Comparison of ENCODE assay signal across 23 cellular contexts in the genomic region with DNA sequence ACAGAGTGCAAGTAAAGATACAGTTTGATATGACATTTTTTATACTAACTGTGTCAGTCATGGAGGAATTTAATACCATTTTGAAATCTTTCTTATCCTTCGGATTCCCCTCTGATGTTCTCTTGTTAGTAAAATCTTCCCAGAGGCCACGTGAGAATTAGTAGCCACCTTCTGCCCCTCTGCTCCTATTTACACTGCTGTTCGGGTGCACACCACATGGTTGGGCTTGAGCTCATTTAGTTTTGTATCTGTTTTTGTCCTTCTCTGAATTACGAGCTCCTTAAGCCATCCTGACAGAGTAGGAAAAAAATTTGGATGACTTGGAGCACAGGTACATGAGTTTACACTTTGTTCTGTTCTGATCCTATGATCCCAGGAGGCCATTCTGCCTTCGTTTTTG.
DNase-seq lines count a peak whose midpoint lies in the region; ATAC-seq, FAIRE-seq and TF ChIP-seq lines count a peak whose summit lies in the region.
"Had no signal": no experiment of that assay in that cellular context is flagged by ENCODE, and none has a peak within 500 bp of the region (broad histone marks: within the 10 kb centered on the region; RNA-seq: fewer than 3 reads in every experiment).

No MANE protein-coding gene starts in this region.

- peak overlapping the region in 1 of 3 experiments; percentile 10; a peak in 1 of 7 replicates for H3K27ac Mint-ChIP-seq in H9

- H3K23ac ChIP-seq in H9 (ENCODE audit: insufficient read length, low read depth, low read length) = no peak overlapping the region
- no peak overlapping the region for H3K23ac ChIP-seq in H1 (ENCODE audit: insufficient read length)

- no peak overlapping the region for H2BK15ac ChIP-seq in H9 (ENCODE audit: low read depth, low read length)
- peak overlapping the region; percentile 33; the same call in 1 of the 2 replicates for H2BK15ac ChIP-seq in H1 (ENCODE audit: low read length)

- H3K36me3 ChIP-seq in RWPE2 (ENCODE audit: low read depth) (no peaks in the 10 kb centered on the region), H1 (ENCODE audit: control insufficient read depth in 2 of 4, insufficient read depth in 4 of 4, low read length in 3 of 4) (no peaks in the 10 kb centered on the region), kidney (ENCODE audit: control insufficient read depth in 1 of 2, insufficient read depth in 2 of 2, low read length in 2 of 2) (no peaks in the 10 kb centered on the region)
- H3K36me3 ChIP-seq: BE2C, HAP-1 had no signal

- FAIRE-seq in H1 (lab: Jason Lieb, UNC) = no peak
- FAIRE-seq in kidney (lab: Jason Lieb, UNC) = no peak
- FAIRE-seq: A204.1, G401.6, GM18507 had no signal

- no peak overlapping the region for H2BK5ac ChIP-seq in H9 (ENCODE audit: insufficient read length, low read length)
- H2BK5ac ChIP-seq in H1 (ENCODE audit: low read depth, low read length) = no peak overlapping the region

- H3K27ac ChIP-seq in H9 (ENCODE audit: insufficient read length, low read depth, low read length) (no peak overlapping the region), RWPE2 (ENCODE audit: poor library complexity, severe bottlenecking) (no peak overlapping the region), H1 (ENCODE audit: low read depth, low read length) (no peak overlapping the region), kidney (ENCODE audit: low read depth in 2 of 2, low read length in 2 of 2) (no peak overlapping the region)

- no peaks in the 10 kb centered on the region for H4K20me1 ChIP-seq in H9 (ENCODE audit: control insufficient read depth, insufficient read depth, insufficient read length)
- H4K20me1 ChIP-seq in H1 (replicated peaks in 1 of 2; ENCODE audit: control insufficient read depth in 1 of 2, insufficient read depth in 2 of 2, low read length in 2 of 2) = no peaks in the 10 kb centered on the region

- TF ChIP-seq CTCF in H9 (conservative IDR thresholded peaks at IDR 0.05) = no peak
- no peak for TF ChIP-seq CTCF in RWPE2 (IDR thresholded peaks at IDR 0.05; ENCODE audit: poor library complexity, severe bottlenecking)
- no peak for TF ChIP-seq CTCF in H1 (IDR thresholded peaks at IDR 0.05; ENCODE audit: control extremely low read depth in 1 of 3, insufficient read depth in 1 of 3, low read depth in 1 of 3, low read length in 3 of 3)
- no peak for TF ChIP-seq CTCF in kidney (IDR thresholded peaks at IDR 0.05; ENCODE audit: borderline replicate concordance, extremely low read depth, insufficient read depth)

- H2AFZ ChIP-seq in H9 (ENCODE audit: low read length) = no peak overlapping the region
- peak overlapping the region; percentile 75; the same call in 1 of the 2 replicates for H2AFZ ChIP-seq in H1 (ENCODE audit: low read length)

- H3K27me3 ChIP-seq in H9 (ENCODE audit: insufficient read depth, low read length) (no peaks in the 10 kb centered on the region), RWPE2 (ENCODE audit: insufficient read depth, poor library complexity, severe bottlenecking) (peaks cover 40% of the 10 kb centered on the region), H1 (replicated peaks in 1 of 4; ENCODE audit: control insufficient read depth in 3 of 4, extremely low read depth in 1 of 4, insufficient read depth in 3 of 4, low read length in 3 of 4) (no peaks in the 10 kb centered on the region)
- H3K27me3 ChIP-seq: BE2C had no signal

- intact Hi-C loops in kidney (cut with DNase I) = no loop called here

- H3K4ac ChIP-seq in H9 (ENCODE audit: low read depth, low read length) (no peak overlapping the region), H1 (replicated peaks; ENCODE audit: insufficient read length, low read depth, low read length) (no peak overlapping the region)

- WGBS in H9 (ENCODE audit: extremely low coverage, insufficient read length, low lambda C conversion rate) = no CpG with 5 or more reads among the region's 5 CpGs
- WGBS in H1 (ENCODE audit: extremely low coverage in 1 of 2, insufficient coverage in 1 of 2, insufficient read length in 1 of 2, insufficient replicate concordance in 2 of 2, low coverage in 1 of 2, low lambda C conversion rate in 2 of 2, missing lambda C conversion rate in 1 of 2), 2 experiments = 80% methylated on average over 5 of the region's 5 CpGs; no CpG with 5 or more reads in 1 of the 2 experiments

- H3K18ac ChIP-seq in H9 (ENCODE audit: insufficient read length, low read depth, low read length) (peak overlapping the region; percentile 26), H1 (ENCODE audit: extremely low read depth, low read length) (no peak overlapping the region)

- no peaks in the 10 kb centered on the region for H3K9me3 ChIP-seq in H9 (ENCODE audit: control insufficient read depth, low read depth, low read length)
- no peaks in the 10 kb centered on the region for H3K9me3 ChIP-seq in RWPE2 (ENCODE audit: severe bottlenecking)
- H3K9me3 ChIP-seq in H1 (ENCODE audit: insufficient read depth in 2 of 2, low read depth in 1 of 2, low read length in 1 of 2) = no peaks in the 10 kb centered on the region
- no peaks in the 10 kb centered on the region for H3K9me3 ChIP-seq in kidney (ENCODE audit: control insufficient read depth in 1 of 2, low read length in 2 of 2)
- H3K9me3 ChIP-seq: BE2C, HAP-1 had no signal

- no peak overlapping the region for H3K14ac ChIP-seq in H9 (ENCODE audit: insufficient read depth, low read length)
- H3K14ac ChIP-seq in H1 (ENCODE audit: insufficient read length) = no peak overlapping the region

- H3K4me2 ChIP-seq in H9 (ENCODE audit: insufficient read depth, insufficient read length, low read length) (no peak overlapping the region), H1 (ENCODE audit: insufficient read depth in 1 of 2, low read depth in 2 of 2, low read length in 2 of 2) (no peak overlapping the region)

- CTCF ChIA-PET in H1 (lab: Charles Lee; ENCODE audit: partially characterized antibody) = interaction anchor here (1.1 to 4.1 kb wide), 6 partner anchors 12 to 118 kb away, joined by 3 to 30 read pairs (median 8); no protein-coding TSS in a partner anchor

- no peaks in the 10 kb centered on the region for H3K79me1 ChIP-seq in H9 (ENCODE audit: insufficient read depth, low read depth, low read length, poor library complexity, severe bottlenecking)
- H3K79me1 ChIP-seq in H1 (ENCODE audit: low read depth, low read length) = no peaks in the 10 kb centered on the region

- TF ChIP-seq RAD21 in H1 (IDR thresholded peaks at IDR 0.05 in 1 of 2, conservative IDR thresholded peaks at IDR 0.05 in 1 of 2; ENCODE audit: low read depth in 2 of 2, low read length in 2 of 2) = no peak

- no peak for TF ChIP-seq EP300 in H1 (IDR thresholded peaks at IDR 0.05; ENCODE audit: borderline replicate concordance in 1 of 2, low read depth in 2 of 2, low read length in 2 of 2)

- peaks cover 16% of the 10 kb centered on the region; the same call in 1 of the 2 replicates for H3K4me1 ChIP-seq in H9 (ENCODE audit: insufficient read depth, low read length)
- H3K4me1 ChIP-seq in RWPE2 (ENCODE audit: insufficient read depth, poor library complexity, severe bottlenecking) = no peaks in the 10 kb centered on the region
- H3K4me1 ChIP-seq in H1 (replicated peaks in 1 of 4; ENCODE audit: control insufficient read depth in 3 of 4, insufficient read depth in 4 of 4, low read length in 3 of 4) = peaks cover 0 to 16% (median 9%) of the 10 kb centered on the region in 4 experiments; a peak in 3 of 7 replicates
- H3K4me1 ChIP-seq in kidney (ENCODE audit: control insufficient read depth in 1 of 2, insufficient read depth in 1 of 2, low read depth in 1 of 2, low read length in 2 of 2) = no peaks in the 10 kb centered on the region
- H3K4me1 ChIP-seq: BE2C, HAP-1 had no signal

- no peaks in the 10 kb centered on the region for H3K9me3 Mint-ChIP-seq in H9
- H3K9me3 Mint-ChIP-seq: CD8-positive, alpha-beta memory T cell had no signal

- H2BK12ac ChIP-seq in H9 (ENCODE audit: insufficient read length, low read depth, low read length) (no peak overlapping the region), H1 (ENCODE audit: low read depth, low read length) (no peak overlapping the region)

- no peak overlapping the region for H3K4me3 Mint-ChIP-seq in H9
- H3K4me3 Mint-ChIP-seq: CD4-positive, CD25-positive, alpha-beta regulatory T cell; CD8-positive, alpha-beta memory T cell had no signal

- H3K56ac ChIP-seq in H9 (ENCODE audit: insufficient read length, low read depth, low read length) (no peak overlapping the region), H1 (replicated peaks; ENCODE audit: insufficient read length, low read depth, low read length) (no peak overlapping the region)

- H4K91ac ChIP-seq in H9 (ENCODE audit: insufficient read length, low read depth, low read length) (no peak overlapping the region), H1 (replicated peaks; ENCODE audit: insufficient read length, low read length) (no peak overlapping the region)

- no peak overlapping the region for H2BK120ac ChIP-seq in H9 (ENCODE audit: low read depth, low read length, poor library complexity, severe bottlenecking)
- H2BK120ac ChIP-seq in H1 (replicated peaks; ENCODE audit: low read depth, low read length) = no peak overlapping the region

- H4K5ac ChIP-seq in H9 (ENCODE audit: insufficient read length, low read depth, low read length) = no peak overlapping the region
- H4K5ac ChIP-seq in H1 (ENCODE audit: insufficient read length, low read depth, low read length) = no peak overlapping the region

- POLR2A ChIA-PET in H1 (lab: Charles Lee; ENCODE audit: partially characterized antibody) = no interaction called here

- TF ChIP-seq POLR2A in H1 (IDR thresholded peaks at IDR 0.05; ENCODE audit: control extremely low read depth in 1 of 2, low read depth in 2 of 2, low read length in 2 of 2) = no peak

- H2AK5ac ChIP-seq in H9 (ENCODE audit: insufficient read length, low read length) (no peak overlapping the region), H1 (ENCODE audit: low read depth, low read length) (no peak overlapping the region)

- no peaks in the 10 kb centered on the region; the same call in 1 of the 2 replicates for H3K27me3 Mint-ChIP-seq in H9 (ENCODE audit: low read depth)

- peaks cover 38 to 40% of the 10 kb centered on the region in 2 experiments for H3K4me1 Mint-ChIP-seq in H9
- H3K4me1 Mint-ChIP-seq: CD8-positive, alpha-beta memory T cell had no signal

- H3K9ac ChIP-seq in H9 (ENCODE audit: extremely low read depth, insufficient read length, low read length) (no peak overlapping the region), H1 (replicated peaks in 1 of 4; ENCODE audit: extremely low read depth in 1 of 4, low read depth in 3 of 4, low read length in 3 of 4) (no peak overlapping the region), kidney (ENCODE audit: low read length in 2 of 2) (no peak overlapping the region)

- H3K23me2 ChIP-seq in H9 (ENCODE audit: insufficient read length, low read depth, low read length, poor library complexity, severe bottlenecking) (no peaks in the 10 kb centered on the region), H1 (ENCODE audit: low read depth, low read length) (no peaks in the 10 kb centered on the region)

- no peak overlapping the region for H4K8ac ChIP-seq in H9 (replicated peaks; ENCODE audit: insufficient read length, low read depth, low read length)
- H4K8ac ChIP-seq in H1 (ENCODE audit: extremely low read depth, insufficient read depth, low read length) = no peak overlapping the region

- ATAC-seq in RWPE2 (ENCODE audit: low read depth) = 0 out of 3 replicates have a peak, but pooled peaks have one; percentile 19

- no peaks in the 10 kb centered on the region for H3K36me3 Mint-ChIP-seq in H9 (ENCODE audit: insufficient read depth in 1 of 3, low read depth in 3 of 3)

- H2BK20ac ChIP-seq in H9 (ENCODE audit: low read depth, low read length, poor library complexity, severe bottlenecking) (no peak overlapping the region), H1 (ENCODE audit: low read length) (no peak overlapping the region)

- H3K79me2 ChIP-seq in H9 (ENCODE audit: insufficient read depth, low read length) = no peaks in the 10 kb centered on the region
- no peaks in the 10 kb centered on the region for H3K79me2 ChIP-seq in H1 (ENCODE audit: control insufficient read depth in 1 of 2, insufficient read depth in 2 of 2, low read length in 2 of 2)

- no peak overlapping the region for H3T11ph ChIP-seq in H9 (ENCODE audit: low read length)

- H3K4me3 ChIP-seq in RWPE2 (ENCODE audit: severe bottlenecking) = no peak overlapping the region
- H3K4me3 ChIP-seq in H1 (ENCODE audit: extremely low read depth in 1 of 4, insufficient read depth in 2 of 4, low read depth in 3 of 4, low read length in 4 of 4) = no peak overlapping the region
- H3K4me3 ChIP-seq in kidney (ENCODE audit: low read length in 2 of 2) = no peak overlapping the region
- H3K4me3 ChIP-seq: HAP-1 had no signal

- DNase-seq in ELF-1 (ENCODE audit: low read depth, low spot score) (peak; percentile 60), H9 (no peak), RWPE2 (ENCODE audit: low spot score) (no peak), H1 (ENCODE audit: low read depth in 1 of 2, low spot score in 2 of 2) (no peak), germinal center (ENCODE audit: low spot score) (no peak), kidney (no peak), NCI-H2081 (lab: John Stamatoyannopoulos, UW) (no peak)
- no peak for DNase-seq in activated CD4-positive, alpha-beta T cell treated with anti-CD3 and anti-CD28 coated beads, Interleukin-2, amount 50 U/mL, for 48 hours
- DNase-seq: ACHN; BE2C; C1 segment of cervical spinal cord; CD4-positive, CD25-positive, alpha-beta regulatory T cell; CD8-positive, alpha-beta memory T cell; COR-L47; DMS53; DND-41; EL; GOT3; KG1 had no signal
